10 cellular contexts compared by ENCODE assay signal in genomic region chr16:65120811-65121721, GRCh38. TPM values are rescaled to one million over a fixed set of nuclear protein-coding genes. Genes with fewer than 3 reads are reported as not detected.
DNase-seq lines count a peak whose midpoint lies in the region; ATAC-seq and TF ChIP-seq lines count a peak whose summit lies in the region.
"Had no signal": no experiment of that assay in that cellular context is flagged by ENCODE, and none has a peak within 500 bp of the region (broad histone marks: within the 10 kb centered on the region; RNA-seq: fewer than 3 reads in every experiment).

No MANE protein-coding gene starts in this region.

- H3K27me3 ChIP-seq in esophagus muscularis mucosa (peaks cover 0 to 7% (median 0%) of the 10 kb centered on the region in 4 donors), mucosa of stomach (ENCODE audit: control insufficient read depth, insufficient read depth, low read length) (peaks cover 41% of the 10 kb centered on the region), upper lobe of right lung (peaks cover 44% of the 10 kb centered on the region)

- H3K27ac ChIP-seq in esophagus muscularis mucosa (replicated peaks in 1 of 4) (peak overlapping the region; percentile 91 to 96 (median 92)), upper lobe of right lung (peak overlapping the region; percentile 80)

- TF ChIP-seq POLR2A in esophagus muscularis mucosa (IDR thresholded peaks at IDR 0.05; ENCODE audit: low read depth): no peak

- DNase-seq in NCI-H748 (lab: John Stamatoyannopoulos, UW; ENCODE audit: unreplicated experiment) (peak; percentile 12), NCI-H748 treated with DMSO at 0.1 percent for 48 hours (lab: John Stamatoyannopoulos, UW) (no peak), esophagus muscularis mucosa (ENCODE audit: extremely low spot score) (no peak), upper lobe of right lung (peak; percentile 65), CD1c-positive myeloid dendritic cell (ENCODE audit: extremely low spot score) (no peak), HK-2 (ENCODE audit: unreplicated experiment) (no peak), Kasumi-1 (lab: John Stamatoyannopoulos, UW) (no peak)
- DNase-seq: ACHN had no signal

- no peaks in the 10 kb centered on the region for H3K9me3 ChIP-seq in esophagus muscularis mucosa
- no peaks in the 10 kb centered on the region for H3K9me3 ChIP-seq in mucosa of stomach (ENCODE audit: control insufficient read depth, low read length)
- H3K9me3 ChIP-seq in upper lobe of right lung: no peaks in the 10 kb centered on the region

- ATAC-seq in upper lobe of right lung: peak; percentile 3
- ATAC-seq: activated naive CD4-positive, alpha-beta T cell treated with anti-CD3 and anti-CD28 coated beads, Interleukin-2, amount 50 U/mL, for 72 hours had no signal

- H3K36me3 ChIP-seq in esophagus muscularis mucosa (no peaks in the 10 kb centered on the region), mucosa of stomach (ENCODE audit: control insufficient read depth, insufficient read depth, low read length) (no peaks in the 10 kb centered on the region), upper lobe of right lung (no peaks in the 10 kb centered on the region)

- TF ChIP-seq EP300 in esophagus muscularis mucosa (IDR thresholded peaks at IDR 0.05): no peak

- peak overlapping the region; percentile 55 for H3K9ac ChIP-seq in mucosa of stomach (ENCODE audit: low read length)

- H3K4me1 ChIP-seq in esophagus muscularis mucosa (peaks cover 24 to 73% (median 69%) of the 10 kb centered on the region in 4 donors), mucosa of stomach (ENCODE audit: control insufficient read depth, insufficient read depth, low read length) (peaks cover 7% of the 10 kb centered on the region), upper lobe of right lung (peaks cover 4% of the 10 kb centered on the region)

- H3K4me3 ChIP-seq in esophagus muscularis mucosa (peak overlapping the region; percentile 58 to 82 (median 73)), mucosa of stomach (ENCODE audit: low read length) (no peak overlapping the region), upper lobe of right lung (peak overlapping the region; percentile 62)

- no peak for TF ChIP-seq CTCF in esophagus muscularis mucosa (IDR thresholded peaks at IDR 0.05)
- no peak for TF ChIP-seq CTCF in upper lobe of right lung (IDR thresholded peaks at IDR 0.05)

- WGBS in esophagus muscularis mucosa: under 1% methylated on average over 17 of the region's 70 CpGs

- intact Hi-C loops in esophagus muscularis mucosa (cut with DNase I): no loop called here
- intact Hi-C loops in upper lobe of right lung (cut with DNase I): no loop called here

RNA-seq across cellular contexts. Expression of gene CDH11, which starts 0.8 kb away (rescaled TPM):
- 10 to 100 TPM; 22.4 to 47.8 (median 35.6) TPM for total RNA-seq in esophagus muscularis mucosa
- 176 TPM for total RNA-seq in upper lobe of right lung
- total RNA-seq: activated naive CD4-positive, alpha-beta T cell treated with anti-CD3 and anti-CD28 coated beads, Interleukin-2, amount 50 U/mL, for 72 hours had no signal

Comparison
In these comparisons a context has a peak if more than half of its experiments do, and no peak if none do; other contexts are left out.
1. DNase-seq: peak in NCI-H748 (single experiment) and upper lobe of right lung (single experiment); none in NCI-H748 treated with DMSO at 0.1 percent for 48 hours (single experiment), esophagus muscularis mucosa (single experiment), CD1c-positive myeloid dendritic cell (single experiment), HK-2 (single experiment) and Kasumi-1 (0 of 2).